In the genomic region with DNA sequence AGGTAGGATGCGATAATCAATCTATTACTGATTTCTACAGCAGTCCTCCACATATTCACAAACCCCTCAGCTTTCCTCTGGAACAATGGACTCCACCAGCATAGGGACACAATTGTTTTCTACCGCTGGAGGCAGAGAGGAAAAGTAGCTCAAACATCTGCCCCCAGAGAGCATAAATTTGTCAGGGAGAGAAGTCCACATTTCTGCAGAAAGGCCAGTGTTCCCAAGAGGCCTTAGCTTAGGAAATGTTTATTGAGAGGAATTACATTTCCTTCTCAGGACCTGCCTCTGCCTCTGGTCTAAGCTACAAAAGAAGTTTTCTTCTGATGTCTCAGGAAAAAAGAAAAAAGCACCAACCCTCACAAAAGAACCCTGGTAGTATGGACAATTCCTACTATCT, we compare ENCODE assay signal across 18 cellular contexts.
A peak's percentile ranks its signal among the peaks of the same experiment; 100 is the strongest.
DNase-seq lines count a peak whose midpoint lies in the region; ATAC-seq, FAIRE-seq and TF ChIP-seq lines count a peak whose summit lies in the region.
"Had no signal": no experiment of that assay in that cellular context is flagged by ENCODE, and none has a peak within 500 bp of the region (broad histone marks: within the 10 kb centered on the region; RNA-seq: fewer than 3 reads in every experiment).

No MANE protein-coding gene starts in this region.

- intact Hi-C loops in HepG2 (cut with micrococcal nuclease; ENCODE audit: unreplicated experiment): loop anchor here (2.0 kb wide), 1 partner anchor 154 kb away; no protein-coding TSS in a partner anchor
- intact Hi-C loops in right lobe of liver (cut with DNase I): no loop called here

- H3K9ac ChIP-seq in HepG2 (ENCODE audit: insufficient read depth, low read depth, low read length): no peak overlapping the region

- H3K27me3 ChIP-seq in HepG2 (ENCODE audit: control insufficient read depth in 1 of 2, insufficient read depth in 2 of 2, low read length in 2 of 2): no peaks in the 10 kb centered on the region
- H3K27me3 ChIP-seq in right lobe of liver: no peaks in the 10 kb centered on the region
- H3K27me3 ChIP-seq in osteoblast (ENCODE audit: insufficient read depth, low read length): no peaks in the 10 kb centered on the region

- H4K20me1 ChIP-seq in HepG2 (ENCODE audit: insufficient read depth, low read length) (no peaks in the 10 kb centered on the region), osteoblast (ENCODE audit: insufficient read depth, low read length) (no peaks in the 10 kb centered on the region)

- 88% methylated on average over 2 of the region's 2 CpGs for WGBS in HepG2 (ENCODE audit: low lambda C conversion rate)
- 100% methylated on average over 1 of the region's 2 CpGs for WGBS in right lobe of liver (ENCODE audit: insufficient coverage, low coverage, low lambda C conversion rate, missing lambda C conversion rate)

- DNase-seq in HepG2 (ENCODE audit: low spot score): no peak
- DNase-seq in right lobe of liver: no peak
- no peak for DNase-seq in glutamatergic neuron
- peak; percentile 78 for DNase-seq in osteoblast (ENCODE audit: insufficient read length, low spot score, missing footprints)
- DNase-seq in T-helper 1 cell: no peak
- DNase-seq in amygdala (lab: John Stamatoyannopoulos, UW): no peak
- no peak for DNase-seq in GDM1 (lab: John Stamatoyannopoulos, UW)
- DNase-seq: activated B cell treated with CpG ODN at 0.5 μM for 24 hours; activated CD8-positive, alpha-beta T cell treated with anti-CD3 and anti-CD28 coated beads, Interleukin-2, amount 10 ng/mL, durations not matched to agents 7 days and 5 days; caudate nucleus; effector memory CD4-positive, alpha-beta T cell; NCI-H526 treated with DMSO at 0.1 percent for 48 hours; pancreas; stimulated activated CD8-positive, alpha-beta memory T cell treated with anti-CD3 and anti-CD28 coated beads, Interleukin-4, amount 100 ng/mL, for 48 hours had no signal

- H3K4me1 Mint-ChIP-seq in glutamatergic neuron (ENCODE audit: low read depth, unreplicated experiment): peaks cover 46% of the 10 kb centered on the region
- H3K4me1 Mint-ChIP-seq: activated B cell treated with CpG ODN at 0.5 μM for 24 hours, CD14-positive monocyte had no signal

- peaks cover under 1% of the 10 kb centered on the region for H3K27me3 Mint-ChIP-seq in glutamatergic neuron (ENCODE audit: unreplicated experiment)

- TF ChIP-seq POLR2A in HepG2 (IDR thresholded peaks at IDR 0.05; ENCODE audit: insufficient read depth in 1 of 2, low read depth in 2 of 2, low read length in 2 of 2) (no peak), right lobe of liver (IDR thresholded peaks at IDR 0.05) (no peak)

- no peaks in the 10 kb centered on the region for H3K36me3 Mint-ChIP-seq in glutamatergic neuron (ENCODE audit: unreplicated experiment)
- H3K36me3 Mint-ChIP-seq: CD14-positive monocyte had no signal

- peaks cover 7% of the 10 kb centered on the region for H3K9me3 Mint-ChIP-seq in glutamatergic neuron (ENCODE audit: unreplicated experiment)
- H3K9me3 Mint-ChIP-seq: activated B cell treated with CpG ODN at 0.5 μM for 24 hours; activated T-helper 1 cell treated with anti-CD3 and anti-CD28 coated beads, Interleukin-12 subunit alpha, Interleukin-12 subunit beta, Interleukin-2, Interleukin-4 antibody, amounts not matched to agents 30 ng/mL and 10 ng/mL and 1 ng/mL, durations not matched to agents 14 hours and 24 hours and 36 hours; CD14-positive monocyte had no signal

- in situ Hi-C loops in HepG2 (cut with HindIII; ENCODE audit: extremely low pct_ligation_motif_present, low pct_unique_long_range_greater_than_20kb): no loop called here

- H3K4me3 Mint-ChIP-seq in glutamatergic neuron (ENCODE audit: unreplicated experiment): peak overlapping the region; percentile 5
- H3K4me3 Mint-ChIP-seq: activated B cell treated with CpG ODN at 0.5 μM for 24 hours; activated CD8-positive, alpha-beta T cell treated with anti-CD3 and anti-CD28 coated beads, Interleukin-2, amount 10 ng/mL, durations not matched to agents 7 days and 5 days; activated T-helper 1 cell treated with anti-CD3 and anti-CD28 coated beads, Interleukin-12 subunit alpha, Interleukin-12 subunit beta, Interleukin-2, Interleukin-4 antibody, amounts not matched to agents 30 ng/mL and 10 ng/mL and 1 ng/mL, durations not matched to agents 14 hours and 24 hours and 36 hours; CD14-positive monocyte had no signal

- H3K36me3 ChIP-seq in HepG2 (replicated peaks in 1 of 2; ENCODE audit: control insufficient read depth in 1 of 2, insufficient read depth in 2 of 2, low read length in 2 of 2) (no peaks in the 10 kb centered on the region), right lobe of liver (no peaks in the 10 kb centered on the region), osteoblast (ENCODE audit: insufficient read depth, low read length) (no peaks in the 10 kb centered on the region)
- H3K36me3 ChIP-seq: pancreas had no signal

- H3K9me3 ChIP-seq in HepG2 (ENCODE audit: low read length): no peaks in the 10 kb centered on the region
- no peaks in the 10 kb centered on the region for H3K9me3 ChIP-seq in right lobe of liver
- no peaks in the 10 kb centered on the region for H3K9me3 ChIP-seq in osteoblast (ENCODE audit: low read depth, low read length)
- H3K9me3 ChIP-seq: pancreas had no signal

- FAIRE-seq in HepG2 (lab: Jason Lieb, UNC): no peak
- FAIRE-seq: pancreas had no signal

- TF ChIP-seq EP300 in HepG2 (IDR thresholded peaks at IDR 0.05; ENCODE audit: low read depth in 2 of 2, low read length in 2 of 2) (no peak), HepG2 (CRISPR knock-in tag; IDR thresholded peaks at IDR 0.05; ENCODE audit: borderline replicate concordance) (no peak)

- CTCF ChIA-PET in HepG2 (lab: Yijun Ruan, JAX; ENCODE audit: low intra/inter-chr PET ratio, low total read pairs): interaction anchor here (1.7 to 2.0 kb wide), 3 partner anchors 149 to 511 kb away, joined by 4 to 10 read pairs (median 8); no protein-coding TSS in a partner anchor

- H3K4me2 ChIP-seq in HepG2 (ENCODE audit: low read depth, low read length): no peak overlapping the region
- H3K4me2 ChIP-seq in osteoblast (ENCODE audit: insufficient read depth, low read length): no peak overlapping the region

- H3K79me2 ChIP-seq in HepG2 (ENCODE audit: insufficient read depth, low read length) (no peaks in the 10 kb centered on the region), osteoblast (ENCODE audit: insufficient read depth, low read length) (no peaks in the 10 kb centered on the region)

- TF ChIP-seq RAD21 in HepG2 (CRISPR knock-in tag; IDR thresholded peaks at IDR 0.05): no peak

- H3K4me3 ChIP-seq in HepG2 (replicated peaks in 1 of 3; ENCODE audit: insufficient read depth in 1 of 3, low read depth in 2 of 3, low read length in 3 of 3): no peak overlapping the region
- H3K4me3 ChIP-seq in right lobe of liver: no peak overlapping the region
- H3K4me3 ChIP-seq in osteoblast (ENCODE audit: insufficient read depth, low read length): no peak overlapping the region
- H3K4me3 ChIP-seq: pancreas had no signal

- ATAC-seq in HepG2 (no peak), right lobe of liver (no peak), GM21423 (IDR thresholded peaks at IDR 0.05; ENCODE audit: unreplicated experiment) (no peak)
- ATAC-seq: activated CD8-positive, alpha-beta T cell treated with anti-CD3 and anti-CD28 coated beads, Interleukin-2, amount 10 ng/mL, durations not matched to agents 7 days and 5 days; left lobe of liver; pancreas had no signal

- peak overlapping the region; percentile 39 for H3K27ac ChIP-seq in HepG2 (ENCODE audit: extremely low read length, insufficient read depth, low read length)
- no peak overlapping the region for H3K27ac ChIP-seq in right lobe of liver
- no peak overlapping the region for H3K27ac ChIP-seq in osteoblast (ENCODE audit: low read depth, low read length)
- H3K27ac ChIP-seq: pancreas had no signal

- no peak overlapping the region for H2AFZ ChIP-seq in HepG2 (ENCODE audit: low read length)
- no peak overlapping the region for H2AFZ ChIP-seq in osteoblast (ENCODE audit: low read length)

- POLR2A ChIA-PET in HepG2 (lab: Yijun Ruan, JAX): interaction anchor here (0.9 to 3.2 kb wide), 6 partner anchors 34 to 266 kb away, joined by 3 to 66 read pairs (median 6); a partner anchor contains a TSS

- H3K4me1 ChIP-seq in HepG2 (ENCODE audit: insufficient read depth, low read length) (peaks cover 64% of the 10 kb centered on the region), right lobe of liver (peaks cover 0 to 4% (median 0%) of the 10 kb centered on the region in 4 donors), osteoblast (ENCODE audit: insufficient read depth, low read length) (peaks cover 16% of the 10 kb centered on the region)
- H3K4me1 ChIP-seq: pancreas had no signal

- H3K27ac Mint-ChIP-seq in glutamatergic neuron (ENCODE audit: unreplicated experiment): no peak overlapping the region
- H3K27ac Mint-ChIP-seq: activated B cell treated with CpG ODN at 0.5 μM for 24 hours; activated CD8-positive, alpha-beta T cell treated with anti-CD3 and anti-CD28 coated beads, Interleukin-2, amount 10 ng/mL, durations not matched to agents 7 days and 5 days; activated T-helper 1 cell treated with anti-CD3 and anti-CD28 coated beads, Interleukin-12 subunit alpha, Interleukin-12 subunit beta, Interleukin-2, Interleukin-4 antibody, amounts not matched to agents 30 ng/mL and 10 ng/mL and 1 ng/mL, durations not matched to agents 14 hours and 24 hours and 36 hours had no signal

- no peak for TF ChIP-seq CTCF in HepG2 (CRISPR knock-in tag; IDR thresholded peaks at IDR 0.05)
- TF ChIP-seq CTCF in right lobe of liver (IDR thresholded peaks at IDR 0.05): no peak
- TF ChIP-seq CTCF in glutamatergic neuron (IDR thresholded peaks at IDR 0.05; ENCODE audit: partially characterized antibody, unreplicated experiment): no peak
- no peak for TF ChIP-seq CTCF in osteoblast (IDR thresholded peaks at IDR 0.05; ENCODE audit: extremely low read depth, low read depth, low read length)

- no TSS peak for BruUV-seq in HepG2 (replicated peaks; lab: Mats Ljungman, UMichigan)

TF ChIP-seq in HepG2, 621 proteins besides CTCF, POLR2A, EP300 and RAD21:
- TF ChIP-seq SOX5 (CRISPR knock-in tag; IDR thresholded peaks at IDR 0.05; ENCODE audit: borderline replicate concordance) (peak; percentile 19; the same call in 1 of the 2 replicates), ZNF768 (CRISPR knock-in tag; IDR thresholded peaks at IDR 0.05) (no peak)
